Comparison of ENCODE assay signal across 22 cellular contexts in the genomic region with DNA sequence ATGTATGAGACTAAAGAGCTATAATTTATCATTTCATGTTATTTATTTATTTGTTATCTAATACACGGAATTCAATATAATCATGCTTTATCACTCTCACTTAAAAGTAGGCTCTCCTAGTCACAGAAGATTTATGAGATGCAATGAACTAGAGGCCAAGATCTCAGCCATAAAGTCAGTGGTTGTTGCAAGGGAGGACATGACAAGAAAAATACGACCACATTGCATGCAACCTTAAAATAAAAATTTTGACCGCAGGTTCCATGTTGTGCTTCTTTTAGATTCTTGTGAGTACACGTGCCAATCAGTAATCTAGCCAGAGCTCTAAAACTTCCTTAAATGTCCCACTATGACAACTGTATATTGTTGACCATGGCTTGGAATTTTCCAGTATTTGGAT.
"Had no signal": no experiment of that assay in that cellular context is flagged by ENCODE, and none has a peak within 500 bp of the region (broad histone marks: within the 10 kb centered on the region; RNA-seq: fewer than 3 reads in every experiment).

No MANE protein-coding gene starts in this region.

- FAIRE-seq: endothelial cell of umbilical vein, islet of Langerhans had no signal

- DNase-seq: endodermal cell; erythroblast; foreskin keratinocyte; heart left ventricle; hypothalamus; kidney glomerular epithelial cell; mammary epithelial cell; mucosa of descending colon; naive thymus-derived CD8-positive, alpha-beta T cell; psoas muscle; retina; spleen; stimulated activated CD4-positive, alpha-beta T cell treated with anti-CD3 and anti-CD28 coated beads, Interleukin-2, amount 100 ng/mL, for 24 hours; stimulated activated CD4-positive, alpha-beta T cell treated with anti-CD3 and anti-CD28 coated beads, Interleukin-4, amount 100 ng/mL, for 4 hours; stimulated activated naive B cell treated with anti-CD40 and anti-IgM and Interleukin-4, amounts not matched to agents 10 μg/mL and 1 μg/mL and 100 μg/mL, for 72 hours; stimulated activated naive CD8-positive, alpha-beta T cell treated with anti-CD3 and anti-CD28 coated beads, Interleukin-15, amount 100 ng/mL, for 72 hours; testis; upper lobe of right lung had no signal

- ATAC-seq: foreskin keratinocyte; heart left ventricle; left lobe of liver; mucosa of descending colon; naive thymus-derived CD8-positive, alpha-beta T cell; psoas muscle; sciatic nerve; stimulated activated naive B cell treated with anti-CD40 and anti-IgM and Interleukin-4, amounts not matched to agents 10 μg/mL and 1 μg/mL and 100 μg/mL, for 72 hours; stimulated activated naive CD8-positive, alpha-beta T cell treated with anti-CD3 and anti-CD28 coated beads, Interleukin-15, amount 100 ng/mL, for 72 hours; upper lobe of right lung had no signal
